Comparison of ENCODE assay signal across 20 cellular contexts in the genomic region with DNA sequence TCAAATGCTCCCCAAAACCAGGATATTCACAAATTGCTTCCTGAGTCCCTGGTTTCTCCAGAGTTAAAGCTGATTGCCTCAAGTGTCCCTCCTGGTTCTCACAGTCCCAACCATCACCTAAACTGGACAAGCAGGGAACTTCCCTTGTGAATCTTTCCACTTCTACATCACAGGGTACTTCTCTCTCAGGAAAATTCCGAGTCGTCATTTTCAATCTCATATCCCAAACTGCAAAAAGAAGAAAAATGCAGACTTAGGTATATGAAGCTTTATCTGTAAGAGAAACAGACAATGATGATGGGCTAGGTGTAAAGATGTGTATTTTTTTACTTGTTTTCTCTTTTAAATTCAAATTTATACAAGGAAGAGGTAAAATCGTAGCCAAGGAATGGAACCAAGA. TPM values are rescaled to one million over a fixed set of nuclear protein-coding genes. Genes with fewer than 3 reads are reported as not detected.
DNase-seq lines count a peak whose midpoint lies in the region; ATAC-seq, FAIRE-seq and TF ChIP-seq lines count a peak whose summit lies in the region.
"Had no signal": no experiment of that assay in that cellular context is flagged by ENCODE, and none has a peak within 500 bp of the region (broad histone marks: within the 10 kb centered on the region; RNA-seq: fewer than 3 reads in every experiment).

No MANE protein-coding gene starts in this region.

- POLR2A ChIA-PET in HepG2 (lab: Yijun Ruan, JAX): no interaction called here
- POLR2A ChIA-PET in naive thymus-derived CD4-positive, alpha-beta T cell (lab: Charles Lee): interaction anchor here (0.6 kb wide), 1 partner anchor 177 kb away, joined by 7 read pairs; no protein-coding TSS in a partner anchor

- in situ Hi-C loops in HepG2 (cut with HindIII; ENCODE audit: extremely low pct_ligation_motif_present, low pct_unique_long_range_greater_than_20kb): no loop called here

- no peak overlapping the region for H3K4ac ChIP-seq in trophoblast cell (ENCODE audit: low read depth, low read length)

- H3K4me3 ChIP-seq in HepG2 (replicated peaks in 1 of 3; ENCODE audit: insufficient read depth in 1 of 3, low read depth in 2 of 3, low read length in 3 of 3) (no peak overlapping the region), right lobe of liver (no peak overlapping the region), trophoblast cell (ENCODE audit: low read depth, low read length) (no peak overlapping the region)
- H3K4me3 ChIP-seq in naive thymus-derived CD4-positive, alpha-beta T cell (ENCODE audit: low read length): peak overlapping the region; percentile 10

- no peaks in the 10 kb centered on the region for H3K79me1 ChIP-seq in trophoblast cell (ENCODE audit: low read length)

- H3K4me3 Mint-ChIP-seq in endothelial cell (ENCODE audit: unreplicated experiment): peak overlapping the region; percentile 87
- H3K4me3 Mint-ChIP-seq in naive thymus-derived CD4-positive, alpha-beta T cell: peak overlapping the region in 1 of 10 donors; percentile 13
- H3K4me3 Mint-ChIP-seq: CD4-positive, alpha-beta T cell; H9 had no signal

- H3K27me3 Mint-ChIP-seq in endothelial cell (ENCODE audit: unreplicated experiment): peaks cover 28% of the 10 kb centered on the region
- no peaks in the 10 kb centered on the region for H3K27me3 Mint-ChIP-seq in naive thymus-derived CD4-positive, alpha-beta T cell
- H3K27me3 Mint-ChIP-seq: CD4-positive, alpha-beta T cell had no signal

- no peak overlapping the region for H4K91ac ChIP-seq in trophoblast cell (ENCODE audit: low read depth, low read length)

- no peak for FAIRE-seq in HepG2 (lab: Jason Lieb, UNC)
- FAIRE-seq: GM12892 had no signal

- no TSS peak for BruUV-seq in HepG2 (replicated peaks; lab: Mats Ljungman, UMichigan)

- H3K27me3 ChIP-seq in HepG2 (ENCODE audit: control insufficient read depth in 1 of 2, insufficient read depth in 2 of 2, low read length in 2 of 2) (no peaks in the 10 kb centered on the region), right lobe of liver (no peaks in the 10 kb centered on the region), trophoblast cell (ENCODE audit: insufficient read depth, low read length) (no peaks in the 10 kb centered on the region)
- no peaks in the 10 kb centered on the region for H3K27me3 ChIP-seq in naive thymus-derived CD4-positive, alpha-beta T cell (ENCODE audit: control insufficient read depth in 2 of 2, insufficient read depth in 2 of 2, low read length in 2 of 2)

- DNase-seq in HepG2 (ENCODE audit: low spot score) (no peak), right lobe of liver (no peak), endothelial cell (ENCODE audit: low spot score) (no peak), NCI-H187 treated with DMSO at 0.1 percent for 48 hours (lab: John Stamatoyannopoulos, UW) (no peak), trophoblast cell (no peak)
- no peak for DNase-seq in naive thymus-derived CD4-positive, alpha-beta T cell
- no peak for DNase-seq in central memory CD4-positive, alpha-beta T cell
- DNase-seq: 8988T; CD4-positive, alpha-beta T cell; DND-41; GDM1; H9; NCI-H1436; NCI-H2081 treated with DMSO at 0.1 percent for 48 hours; NCI-H2227 treated with DMSO at 0.1 percent for 48 hours; NCI-H69; NK-92 treated with Interleukin-12 subunit alpha and Interleukin-12 subunit beta, amount 100 ng/mL, for 24 hours; OCI-M1 had no signal

- H3K79me2 ChIP-seq in HepG2 (ENCODE audit: insufficient read depth, low read length) (no peaks in the 10 kb centered on the region), trophoblast cell (ENCODE audit: control insufficient read depth, insufficient read depth, low read length, poor library complexity) (no peaks in the 10 kb centered on the region)

- no peak overlapping the region for H3K14ac ChIP-seq in trophoblast cell (ENCODE audit: low read length)

- TF ChIP-seq RAD21 in HepG2 (CRISPR knock-in tag; IDR thresholded peaks at IDR 0.05): no peak

- CTCF ChIA-PET in HepG2 (lab: Yijun Ruan, JAX; ENCODE audit: low intra/inter-chr PET ratio, low total read pairs): no interaction called here
- CTCF ChIA-PET in naive thymus-derived CD4-positive, alpha-beta T cell (lab: Charles Lee): no interaction called here

- TF ChIP-seq EP300 in HepG2 (IDR thresholded peaks at IDR 0.05; ENCODE audit: low read depth in 2 of 2, low read length in 2 of 2) (no peak), HepG2 (CRISPR knock-in tag; IDR thresholded peaks at IDR 0.05; ENCODE audit: borderline replicate concordance) (no peak)

- no peak overlapping the region for H4K12ac ChIP-seq in trophoblast cell (ENCODE audit: low read depth, low read length)

- H3K4me1 ChIP-seq in HepG2 (ENCODE audit: insufficient read depth, low read length) (no peaks in the 10 kb centered on the region), right lobe of liver (no peaks in the 10 kb centered on the region), trophoblast cell (ENCODE audit: control insufficient read depth in 1 of 2, insufficient read depth in 2 of 2, low read length in 2 of 2) (no peaks in the 10 kb centered on the region)
- no peaks in the 10 kb centered on the region for H3K4me1 ChIP-seq in naive thymus-derived CD4-positive, alpha-beta T cell (ENCODE audit: control insufficient read depth in 2 of 2, insufficient read depth in 2 of 2, low read length in 2 of 2)

- H3K18ac ChIP-seq in trophoblast cell (ENCODE audit: low read length): no peak overlapping the region

- no peaks in the 10 kb centered on the region for H3K4me1 Mint-ChIP-seq in endothelial cell (ENCODE audit: unreplicated experiment)
- H3K4me1 Mint-ChIP-seq in naive thymus-derived CD4-positive, alpha-beta T cell: peaks cover 0 to under 1% (median 0%) of the 10 kb centered on the region in 7 donors
- H3K4me1 Mint-ChIP-seq: H9 had no signal

- no peaks in the 10 kb centered on the region for H4K20me1 ChIP-seq in HepG2 (ENCODE audit: insufficient read depth, low read length)

- intact Hi-C loops in HepG2 (cut with micrococcal nuclease; ENCODE audit: unreplicated experiment): no loop called here
- intact Hi-C loops in right lobe of liver (cut with DNase I): no loop called here
- intact Hi-C loops in naive thymus-derived CD4-positive, alpha-beta T cell (cut with micrococcal nuclease): no loop called here

- no peak for TF ChIP-seq POLR2A in HepG2 (IDR thresholded peaks at IDR 0.05; ENCODE audit: insufficient read depth in 1 of 2, low read depth in 2 of 2, low read length in 2 of 2)
- no peak for TF ChIP-seq POLR2A in right lobe of liver (IDR thresholded peaks at IDR 0.05)

- H2BK12ac ChIP-seq in trophoblast cell (ENCODE audit: low read length): no peak overlapping the region

- H2AK5ac ChIP-seq in trophoblast cell (ENCODE audit: low read length): no peak overlapping the region

- WGBS in HepG2 (ENCODE audit: low lambda C conversion rate): 97% methylated on average over 3 of the region's 3 CpGs
- 92% methylated on average over 3 of the region's 3 CpGs for WGBS in right lobe of liver (ENCODE audit: insufficient coverage, low coverage, low lambda C conversion rate, missing lambda C conversion rate)
- WGBS in trophoblast cell (ENCODE audit: extremely low coverage, insufficient coverage, insufficient read length): no CpG with 5 or more reads among the region's 3 CpGs

- H4K8ac ChIP-seq in trophoblast cell (ENCODE audit: low read depth, low read length): no peak overlapping the region

- H3K9me3 Mint-ChIP-seq in endothelial cell (ENCODE audit: unreplicated experiment): peaks cover 92% of the 10 kb centered on the region
- H3K9me3 Mint-ChIP-seq in naive thymus-derived CD4-positive, alpha-beta T cell: peaks cover 10 to 97% (median 86%) of the 10 kb centered on the region in 11 donors

- no peak overlapping the region for H2BK5ac ChIP-seq in trophoblast cell (ENCODE audit: low read depth, low read length, poor library complexity)

- H2AFZ ChIP-seq in HepG2 (ENCODE audit: low read length) (no peak overlapping the region), trophoblast cell (ENCODE audit: insufficient read depth, low read length, poor library complexity) (no peak overlapping the region)

- peaks cover 17 to 44% of the 10 kb centered on the region in 2 experiments; a peak in 4 of 5 replicates for H3K36me3 ChIP-seq in HepG2 (replicated peaks in 1 of 2; ENCODE audit: control insufficient read depth in 1 of 2, insufficient read depth in 2 of 2, low read length in 2 of 2)
- peaks cover 5 to 34% (median 9%) of the 10 kb centered on the region in 4 donors for H3K36me3 ChIP-seq in right lobe of liver
- H3K36me3 ChIP-seq in naive thymus-derived CD4-positive, alpha-beta T cell (ENCODE audit: control insufficient read depth in 2 of 3, insufficient read depth in 3 of 3, low read length in 3 of 3): peaks cover 19 to 70% (median 19%) of the 10 kb centered on the region in 3 experiments
- peaks cover 37 to 40% of the 10 kb centered on the region in 2 experiments for H3K36me3 ChIP-seq in trophoblast cell (ENCODE audit: control insufficient read depth in 1 of 2, insufficient read depth in 2 of 2, low read length in 2 of 2)

- no peak overlapping the region for H2BK120ac ChIP-seq in trophoblast cell (ENCODE audit: insufficient read depth, low read length, poor library complexity)

- ATAC-seq in HepG2 (no peak), right lobe of liver (no peak), HG03378 (IDR thresholded peaks at IDR 0.05; ENCODE audit: unreplicated experiment) (no peak)
- no peak for ATAC-seq in naive thymus-derived CD4-positive, alpha-beta T cell

- H3K36me3 Mint-ChIP-seq in endothelial cell (ENCODE audit: low read depth, unreplicated experiment): peaks cover 93% of the 10 kb centered on the region
- H3K36me3 Mint-ChIP-seq in naive thymus-derived CD4-positive, alpha-beta T cell: peaks cover 31 to 84% (median 64%) of the 10 kb centered on the region in 5 donors

- no peak for TF ChIP-seq CTCF in HepG2 (CRISPR knock-in tag; IDR thresholded peaks at IDR 0.05)
- TF ChIP-seq CTCF in right lobe of liver (IDR thresholded peaks at IDR 0.05): no peak
- TF ChIP-seq CTCF in endothelial cell (IDR thresholded peaks at IDR 0.05; ENCODE audit: unreplicated experiment): no peak

- no peak overlapping the region for H3K27ac Mint-ChIP-seq in endothelial cell (ENCODE audit: unreplicated experiment)
- H3K27ac Mint-ChIP-seq in naive thymus-derived CD4-positive, alpha-beta T cell: no peak overlapping the region
- H3K27ac Mint-ChIP-seq: CD4-positive, alpha-beta T cell; H9 had no signal

- H3K9ac ChIP-seq in HepG2 (ENCODE audit: insufficient read depth, low read depth, low read length) (no peak overlapping the region), trophoblast cell (ENCODE audit: low read length) (no peak overlapping the region)

- H3K4me2 ChIP-seq in HepG2 (ENCODE audit: low read depth, low read length): no peak overlapping the region
- H3K4me2 ChIP-seq in trophoblast cell (ENCODE audit: low read length): no peak overlapping the region

- H3K23ac ChIP-seq in trophoblast cell (ENCODE audit: low read length): no peak overlapping the region

- H3K27ac ChIP-seq in HepG2 (ENCODE audit: extremely low read length, insufficient read depth, low read length) (no peak overlapping the region), right lobe of liver (no peak overlapping the region), trophoblast cell (ENCODE audit: low read depth, low read length) (no peak overlapping the region)
- no peak overlapping the region for H3K27ac ChIP-seq in naive thymus-derived CD4-positive, alpha-beta T cell (ENCODE audit: low read depth, low read length)

- H3K9me3 ChIP-seq in HepG2 (ENCODE audit: low read length) (peaks cover 100% of the 10 kb centered on the region), right lobe of liver (peaks cover 0 to 91% (median 55%) of the 10 kb centered on the region in 4 donors), trophoblast cell (ENCODE audit: insufficient read depth, low read depth, low read length) (peaks cover 59% of the 10 kb centered on the region)
- peaks cover 28 to 98% (median 66%) of the 10 kb centered on the region in 3 experiments for H3K9me3 ChIP-seq in naive thymus-derived CD4-positive, alpha-beta T cell (ENCODE audit: control insufficient read depth in 2 of 3, low read length in 3 of 3)

RNA-seq across cellular contexts. Expression of gene ZNF329, which starts 21.3 kb away (rescaled TPM):
- total RNA-seq in HepG2 (2016; rRNA removed; fragmentation: Illumina TruSeq; extraction: Trizol): 9.6 and 11.4 TPM in 2 replicates
- total RNA-seq in HepG2 (2016; cell fraction: cytosol; rRNA removed; fragmentation: Illumina TruSeq; extraction: Trizol; ENCODE audit: low read depth): 3.2 and 3.3 TPM in 2 replicates
- total RNA-seq in HepG2 (2016; cell fraction: insoluble cytoplasmic fraction; rRNA removed; fragmentation: Illumina TruSeq; extraction: Trizol): 8.8 and 10.9 TPM in 2 replicates
- 6.3 and 7.1 TPM in 2 replicates for total RNA-seq in HepG2 (2016; cell fraction: membrane; rRNA removed; fragmentation: Illumina TruSeq; extraction: Trizol)
- total RNA-seq in HepG2 (2016; cell fraction: nucleus; rRNA removed; fragmentation: Illumina TruSeq; extraction: Trizol): 4.4 and 7.0 TPM in 2 replicates
- 3.8 and 4.6 TPM in 2 replicates for polyA plus RNA-seq in HepG2 (2011; rRNA removed)
- polyA plus RNA-seq in HepG2 (2011; cell fraction: cytosol; rRNA removed): 2.2 and 4.1 TPM in 2 replicates
- 1.9 and 2.6 TPM in 2 replicates for polyA plus RNA-seq in HepG2 (2011; cell fraction: nucleus; rRNA removed)
- polyA plus RNA-seq in HepG2 (2012): 4.6 and 5.2 TPM in 2 replicates
- polyA plus RNA-seq in HepG2 (2016; cell fraction: cytosol; fragmentation: Illumina TruSeq; extraction: Trizol; ENCODE audit: low read depth): 0.80 and 1.1 TPM in 2 replicates
- polyA plus RNA-seq in HepG2 (2016; cell fraction: insoluble cytoplasmic fraction; fragmentation: Illumina TruSeq; extraction: Trizol; ENCODE audit: low read depth): 7.3 and 7.6 TPM in 2 replicates
- polyA plus RNA-seq in HepG2 (2016; cell fraction: membrane; fragmentation: Illumina TruSeq; extraction: Trizol; ENCODE audit: low read depth): 3.3 and 3.9 TPM in 2 replicates
- polyA plus RNA-seq in HepG2 (2016; cell fraction: nucleus; fragmentation: Illumina TruSeq; extraction: Trizol; ENCODE audit: insufficient read depth, low read depth): 6.0 and 7.0 TPM in 2 replicates
- polyA minus RNA-seq in HepG2 (2011; rRNA and poly(A)+ RNA removed; ENCODE audit: low replicate concordance): 1.8 and 3.5 TPM in 2 replicates
- polyA minus RNA-seq in HepG2 (2011; cell fraction: cytosol; rRNA and poly(A)+ RNA removed): 3.0 and 4.4 TPM in 2 replicates
- polyA minus RNA-seq in HepG2 (2011; cell fraction: nucleus; rRNA and poly(A)+ RNA removed): 3.5 and 7.2 TPM in 2 replicates
- total RNA-seq in right lobe of liver: 1 to 10 TPM; 2.0 to 7.2 (median 2.9) TPM
- total RNA-seq in endothelial cell (ENCODE audit: unreplicated experiment): 14.9 TPM
- 10 to 100 TPM in 3 of 5 experiments, 1 to 10 TPM in 2; 2.8 to 17.1 (median 15.1) TPM for total RNA-seq in naive thymus-derived CD4-positive, alpha-beta T cell
- 10 to 100 TPM in 1 of 2 donors, 1 to 10 TPM in 1; 8.2 to 12.6 TPM for polyA plus RNA-seq in naive thymus-derived CD4-positive, alpha-beta T cell
- polyA plus RNA-seq in trophoblast cell (2013): 5.7 TPM in 2 replicates

RNA-seq across cellular contexts. Expression of gene ZSCAN18, which starts 31.3 kb away (rescaled TPM):
- total RNA-seq in HepG2 (2016; rRNA removed; fragmentation: Illumina TruSeq; extraction: Trizol): not detected in 2 replicates
- not detected in 2 replicates for total RNA-seq in HepG2 (2016; cell fraction: cytosol; rRNA removed; fragmentation: Illumina TruSeq; extraction: Trizol; ENCODE audit: low read depth)
- not detected in 2 replicates for total RNA-seq in HepG2 (2016; cell fraction: insoluble cytoplasmic fraction; rRNA removed; fragmentation: Illumina TruSeq; extraction: Trizol)
- not detected in 2 replicates for total RNA-seq in HepG2 (2016; cell fraction: membrane; rRNA removed; fragmentation: Illumina TruSeq; extraction: Trizol)
- not detected in 2 replicates for total RNA-seq in HepG2 (2016; cell fraction: nucleus; rRNA removed; fragmentation: Illumina TruSeq; extraction: Trizol)
- polyA plus RNA-seq in HepG2 (2011; rRNA removed): 0.10 TPM in 1 of 2 replicates, not detected in the other
- not detected in 2 replicates for polyA plus RNA-seq in HepG2 (2011; cell fraction: cytosol; rRNA removed)
- not detected in 2 replicates for polyA plus RNA-seq in HepG2 (2011; cell fraction: nucleus; rRNA removed)
- not detected in 2 replicates for polyA plus RNA-seq in HepG2 (2012)
- not detected in 2 replicates for polyA plus RNA-seq in HepG2 (2016; cell fraction: cytosol; fragmentation: Illumina TruSeq; extraction: Trizol; ENCODE audit: low read depth)
- not detected in 2 replicates for polyA plus RNA-seq in HepG2 (2016; cell fraction: insoluble cytoplasmic fraction; fragmentation: Illumina TruSeq; extraction: Trizol; ENCODE audit: low read depth)
- not detected in 2 replicates for polyA plus RNA-seq in HepG2 (2016; cell fraction: membrane; fragmentation: Illumina TruSeq; extraction: Trizol; ENCODE audit: low read depth)
- not detected in 2 replicates for polyA plus RNA-seq in HepG2 (2016; cell fraction: nucleus; fragmentation: Illumina TruSeq; extraction: Trizol; ENCODE audit: insufficient read depth, low read depth)
- not detected in 2 replicates for polyA minus RNA-seq in HepG2 (2011; rRNA and poly(A)+ RNA removed; ENCODE audit: low replicate concordance)
- not detected in 2 replicates for polyA minus RNA-seq in HepG2 (2011; cell fraction: cytosol; rRNA and poly(A)+ RNA removed)
- not detected in 2 replicates for polyA minus RNA-seq in HepG2 (2011; cell fraction: nucleus; rRNA and poly(A)+ RNA removed)
- 10 to 100 TPM in 4 of 6 experiments, 1 to 10 TPM in 2; 6.3 to 17.1 (median 10.7) TPM for total RNA-seq in right lobe of liver
- total RNA-seq in endothelial cell (ENCODE audit: unreplicated experiment): 47.7 TPM
- total RNA-seq in naive thymus-derived CD4-positive, alpha-beta T cell: 100 to 1,000 TPM in 1 of 5 experiments, 10 to 100 TPM in 3, 1 to 10 TPM in 1; 8.2 to 100 (median 78.1) TPM
- 10 to 100 TPM; 17.9 to 30.7 TPM for polyA plus RNA-seq in naive thymus-derived CD4-positive, alpha-beta T cell
- polyA plus RNA-seq in trophoblast cell (2013): 23.5 and 25.9 TPM in 2 replicates

RNA-seq across cellular contexts. Expression of gene ZNF274, which starts 53.6 kb away (rescaled TPM):
- total RNA-seq in HepG2 (2016; rRNA removed; fragmentation: Illumina TruSeq; extraction: Trizol) (17.0 and 23.0 TPM in 2 replicates), right lobe of liver (10 to 100 TPM; 12.7 to 18.5 (median 14.4) TPM), endothelial cell (ENCODE audit: unreplicated experiment) (21.4 TPM)
- 5.1 and 6.0 TPM in 2 replicates for total RNA-seq in HepG2 (2016; cell fraction: cytosol; rRNA removed; fragmentation: Illumina TruSeq; extraction: Trizol; ENCODE audit: low read depth)
- total RNA-seq in HepG2 (2016; cell fraction: insoluble cytoplasmic fraction; rRNA removed; fragmentation: Illumina TruSeq; extraction: Trizol): 18.4 and 20.3 TPM in 2 replicates
- 10.2 and 11.1 TPM in 2 replicates for total RNA-seq in HepG2 (2016; cell fraction: membrane; rRNA removed; fragmentation: Illumina TruSeq; extraction: Trizol)
- 25.3 and 28.4 TPM in 2 replicates for total RNA-seq in HepG2 (2016; cell fraction: nucleus; rRNA removed; fragmentation: Illumina TruSeq; extraction: Trizol)
- polyA plus RNA-seq in HepG2 (2011; rRNA removed): 16.1 and 21.0 TPM in 2 replicates
- 13.9 and 15.9 TPM in 2 replicates for polyA plus RNA-seq in HepG2 (2011; cell fraction: cytosol; rRNA removed)
- 35.9 and 43.6 TPM in 2 replicates for polyA plus RNA-seq in HepG2 (2011; cell fraction: nucleus; rRNA removed)
- polyA plus RNA-seq in HepG2 (2012): 15.5 and 19.8 TPM in 2 replicates
- polyA plus RNA-seq in HepG2 (2016; cell fraction: cytosol; fragmentation: Illumina TruSeq; extraction: Trizol; ENCODE audit: low read depth): 1.7 and 1.9 TPM in 2 replicates
- polyA plus RNA-seq in HepG2 (2016; cell fraction: insoluble cytoplasmic fraction; fragmentation: Illumina TruSeq; extraction: Trizol; ENCODE audit: low read depth): 13.2 and 15.6 TPM in 2 replicates
- polyA plus RNA-seq in HepG2 (2016; cell fraction: membrane; fragmentation: Illumina TruSeq; extraction: Trizol; ENCODE audit: low read depth): 3.7 and 4.5 TPM in 2 replicates
- polyA plus RNA-seq in HepG2 (2016; cell fraction: nucleus; fragmentation: Illumina TruSeq; extraction: Trizol; ENCODE audit: insufficient read depth, low read depth): 38.7 and 40.7 TPM in 2 replicates
- polyA minus RNA-seq in HepG2 (2011; rRNA and poly(A)+ RNA removed; ENCODE audit: low replicate concordance): 20.7 and 49.1 TPM in 2 replicates
- polyA minus RNA-seq in HepG2 (2011; cell fraction: cytosol; rRNA and poly(A)+ RNA removed): 7.5 and 9.9 TPM in 2 replicates
- 43.8 and 44.7 TPM in 2 replicates for polyA minus RNA-seq in HepG2 (2011; cell fraction: nucleus; rRNA and poly(A)+ RNA removed)
- total RNA-seq in naive thymus-derived CD4-positive, alpha-beta T cell: 10 to 100 TPM; 20.1 to 91.1 (median 52.7) TPM
- polyA plus RNA-seq in naive thymus-derived CD4-positive, alpha-beta T cell: 10 to 100 TPM; 41.7 to 53.9 TPM
- polyA plus RNA-seq in trophoblast cell (2013): 16.9 and 18.6 TPM in 2 replicates

Comparison
In these comparisons a context has a peak if more than half of its experiments do, and no peak if none do; other contexts are left out.
1. RNA of gene ZSCAN18, which starts 31.3 kb away (total RNA-seq): 8.2 to 100 TPM in naive thymus-derived CD4-positive, alpha-beta T cell, 47.7 TPM in endothelial cell (single experiment) and 6.3 to 17.1 TPM in right lobe of liver; not detected in HepG2; every median in the first group is over 4 times any median in the second.